ENCODE assay signal across 1 cellular context in genomic region chrX:39409246-39409917, GRCh38.
TF ChIP-seq lines count a peak whose summit lies in the region.

No MANE protein-coding gene starts in this region.

TF ChIP-seq in HepG2, 621 proteins besides CTCF, POLR2A, EP300 and RAD21 (continued from another document):
- TF ChIP-seq ZNF318 (CRISPR knock-in tag; IDR thresholded peaks at IDR 0.05) (no peak), NFE2 (CRISPR knock-in tag; IDR thresholded peaks at IDR 0.05) (no peak), ZNF280D (CRISPR knock-in tag; IDR thresholded peaks at IDR 0.05) (no peak), ATRX (CRISPR knock-in tag; IDR thresholded peaks at IDR 0.05; ENCODE audit: borderline replicate concordance) (no peak), PCBP2 (optimal IDR thresholded peaks at IDR 0.05; ENCODE audit: low read depth, low read length, poor library complexity, severe bottlenecking) (no peak), POLR2AphosphoS2 (IDR thresholded peaks at IDR 0.05; ENCODE audit: low read depth, low read length) (no peak), ZNF761 (CRISPR knock-in tag; conservative IDR thresholded peaks at IDR 0.05) (no peak), ATF7 (IDR thresholded peaks at IDR 0.05) (no peak), ATF7 (CRISPR knock-in tag; IDR thresholded peaks at IDR 0.05) (no peak), PBX2 (CRISPR knock-in tag; IDR thresholded peaks at IDR 0.05) (no peak), ZBTB20 (CRISPR knock-in tag; IDR thresholded peaks at IDR 0.05; ENCODE audit: borderline replicate concordance, low read depth) (no peak)
- TF ChIP-seq, protein P1, sequence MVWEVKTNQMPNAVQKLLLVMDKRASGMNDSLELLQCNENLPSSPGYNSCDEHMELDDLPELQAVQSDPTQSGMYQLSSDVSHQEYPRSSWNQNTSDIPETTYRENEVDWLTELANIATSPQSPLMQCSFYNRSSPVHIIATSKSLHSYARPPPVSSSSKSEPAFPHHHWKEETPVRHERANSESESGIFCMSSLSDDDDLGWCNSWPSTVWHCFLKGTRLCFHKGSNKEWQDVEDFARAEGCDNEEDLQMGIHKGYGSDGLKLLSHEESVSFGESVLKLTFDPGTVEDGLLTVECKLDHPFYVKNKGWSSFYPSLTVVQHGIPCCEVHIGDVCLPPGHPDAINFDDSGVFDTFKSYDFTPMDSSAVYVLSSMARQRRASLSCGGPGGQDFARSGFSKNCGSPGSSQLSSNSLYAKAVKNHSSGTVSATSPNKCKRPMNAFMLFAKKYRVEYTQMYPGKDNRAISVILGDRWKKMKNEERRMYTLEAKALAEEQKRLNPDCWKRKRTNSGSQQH (CRISPR knock-in tag; IDR thresholded peaks at IDR 0.05; ENCODE audit: low read depth): no peak
- TF ChIP-seq, protein P2, sequence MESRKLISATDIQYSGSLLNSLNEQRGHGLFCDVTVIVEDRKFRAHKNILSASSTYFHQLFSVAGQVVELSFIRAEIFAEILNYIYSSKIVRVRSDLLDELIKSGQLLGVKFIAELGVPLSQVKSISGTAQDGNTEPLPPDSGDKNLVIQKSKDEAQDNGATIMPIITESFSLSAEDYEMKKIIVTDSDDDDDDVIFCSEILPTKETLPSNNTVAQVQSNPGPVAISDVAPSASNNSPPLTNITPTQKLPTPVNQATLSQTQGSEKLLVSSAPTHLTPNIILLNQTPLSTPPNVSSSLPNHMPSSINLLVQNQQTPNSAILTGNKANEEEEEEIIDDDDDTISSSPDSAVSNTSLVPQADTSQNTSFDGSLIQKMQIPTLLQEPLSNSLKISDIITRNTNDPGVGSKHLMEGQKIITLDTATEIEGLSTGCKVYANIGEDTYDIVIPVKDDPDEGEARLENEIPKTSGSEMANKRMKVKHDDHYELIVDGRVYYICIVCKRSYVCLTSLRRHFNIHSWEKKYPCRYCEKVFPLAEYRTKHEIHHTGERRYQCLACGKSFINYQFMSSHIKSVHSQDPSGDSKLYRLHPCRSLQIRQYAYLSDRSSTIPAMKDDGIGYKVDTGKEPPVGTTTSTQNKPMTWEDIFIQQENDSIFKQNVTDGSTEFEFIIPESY (CRISPR knock-in tag; IDR thresholded peaks at IDR 0.05): no peak
